Comparison of ENCODE assay signal across 1 cellular context in genomic region chr11:119382101-119382500, GRCh38.
TF ChIP-seq lines count a peak whose summit lies in the region.

No MANE protein-coding gene starts in this region.

TF ChIP-seq in HCT116, 20 proteins besides CTCF, POLR2A, EP300 and RAD21 (continued from another document):
- TF ChIP-seq ZBTB33 (IDR thresholded peaks at IDR 0.05; ENCODE audit: extremely low read depth, insufficient replicate concordance, low read length) (no peak), SP1 (IDR thresholded peaks at IDR 0.05; ENCODE audit: low read depth) (no peak), CEBPB (IDR thresholded peaks at IDR 0.05; ENCODE audit: low read depth) (no peak), SIN3A (IDR thresholded peaks at IDR 0.05; ENCODE audit: low read depth) (no peak)
